In the genomic region with DNA sequence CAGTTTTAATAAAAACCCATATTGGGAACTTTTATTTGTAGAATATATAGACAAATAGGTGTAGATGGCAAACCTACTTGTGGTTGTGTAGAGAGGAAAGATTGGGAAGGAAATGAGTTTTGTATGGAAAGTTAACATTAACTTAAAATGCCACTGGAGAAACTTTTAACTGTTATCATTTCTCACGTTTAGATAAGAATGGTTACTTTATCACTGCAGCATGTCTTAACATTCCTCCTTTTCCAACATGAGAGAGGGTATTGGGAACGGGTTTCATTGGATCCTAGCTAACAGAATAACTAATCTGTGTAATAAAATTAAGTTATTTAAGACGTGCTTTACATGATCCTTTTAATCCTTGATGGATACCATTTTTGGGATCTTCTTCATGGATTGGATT, we compare ENCODE assay signal across 9 cellular contexts. TPM values are rescaled to one million over a fixed set of nuclear protein-coding genes. Genes with fewer than 3 reads are reported as not detected.
DNase-seq lines count a peak whose midpoint lies in the region; ATAC-seq, FAIRE-seq and TF ChIP-seq lines count a peak whose summit lies in the region.
"Had no signal": no experiment of that assay in that cellular context is flagged by ENCODE, and none has a peak within 500 bp of the region (broad histone marks: within the 10 kb centered on the region; RNA-seq: fewer than 3 reads in every experiment).

No MANE protein-coding gene starts in this region.

- ATAC-seq in activated T-cell treated with anti-CD3 and anti-CD28 coated beads, Interleukin-2, amount 50 U/mL, for 72 hours (replicated peaks in 1 of 2), result no peak
- no peak for ATAC-seq in GM18868 (IDR thresholded peaks at IDR 0.05; ENCODE audit: unreplicated experiment)
- no peak for ATAC-seq in HG02870 (IDR thresholded peaks at IDR 0.05; ENCODE audit: unreplicated experiment)

- peaks cover 66% of the 10 kb centered on the region for H3K79me2 ChIP-seq in keratinocyte (ENCODE audit: control insufficient read depth, insufficient read depth, low read length)

- DNase-seq in activated T-cell treated with anti-CD3 and anti-CD28 coated beads, Interleukin-2, amount 50 U/mL, for 72 hours, result no peak
- DNase-seq in activated T-cell treated with anti-CD3 and anti-CD28 coated beads for 4 hours (no peak), keratinocyte (ENCODE audit: low read depth, low spot score) (no peak), amygdala (lab: John Stamatoyannopoulos, UW) (no peak)
- DNase-seq: stimulated activated naive CD4-positive, alpha-beta T cell treated with Interleukin-2 at 50 U/mL for 16 hours had no signal

- no peaks in the 10 kb centered on the region for H3K9me1 ChIP-seq in keratinocyte (ENCODE audit: control insufficient read depth, extremely low read depth, insufficient read depth, low read length)

- no peaks in the 10 kb centered on the region for H3K27me3 ChIP-seq in keratinocyte (ENCODE audit: control insufficient read depth, extremely low read depth, insufficient read depth, low read length)
- H3K27me3 ChIP-seq in thymus (ENCODE audit: control insufficient read depth, insufficient read depth), result no peaks in the 10 kb centered on the region

- no peak for FAIRE-seq in keratinocyte (lab: Jason Lieb, UNC)

- H3K27ac ChIP-seq in keratinocyte (ENCODE audit: control insufficient read depth, insufficient read depth, low read length) (peak overlapping the region; percentile 97), thymus (ENCODE audit: low read depth) (no peak overlapping the region)

- H3K4me1 Mint-ChIP-seq in activated T-cell treated with anti-CD3 and anti-CD28 coated beads, Interleukin-2, amount 50 U/mL, for 72 hours (ENCODE audit: low read depth), result peaks cover 71% of the 10 kb centered on the region
- H3K4me1 Mint-ChIP-seq in activated naive CD8-positive, alpha-beta T cell (ENCODE audit: low read depth), result peaks cover 49% of the 10 kb centered on the region

- no peaks in the 10 kb centered on the region for H3K9me3 ChIP-seq in keratinocyte (ENCODE audit: control insufficient read depth, low read depth, low read length)
- no peaks in the 10 kb centered on the region for H3K9me3 ChIP-seq in thymus (ENCODE audit: control insufficient read depth)

- peak overlapping the region; percentile 97 for H3K4me3 Mint-ChIP-seq in activated T-cell treated with anti-CD3 and anti-CD28 coated beads, Interleukin-2, amount 50 U/mL, for 72 hours
- peak overlapping the region; percentile 91 for H3K4me3 Mint-ChIP-seq in activated naive CD8-positive, alpha-beta T cell

- H3K36me3 Mint-ChIP-seq in activated T-cell treated with anti-CD3 and anti-CD28 coated beads, Interleukin-2, amount 50 U/mL, for 72 hours (ENCODE audit: insufficient read depth in 2 of 2), result peaks cover 11 to 35% of the 10 kb centered on the region in 2 donors
- H3K36me3 Mint-ChIP-seq in activated naive CD8-positive, alpha-beta T cell, result peaks cover 12% of the 10 kb centered on the region

- H3K4me1 ChIP-seq in keratinocyte (ENCODE audit: control insufficient read depth, extremely low read depth, insufficient read depth, low read length), result peaks cover 26% of the 10 kb centered on the region
- peaks cover 7% of the 10 kb centered on the region for H3K4me1 ChIP-seq in thymus (ENCODE audit: control insufficient read depth, insufficient read depth, low read length)

- H2AFZ ChIP-seq in keratinocyte (ENCODE audit: control insufficient read depth, low read length), result no peak overlapping the region

- peak overlapping the region; percentile 97 for H3K9ac ChIP-seq in keratinocyte (ENCODE audit: control insufficient read depth, extremely low read depth, insufficient read depth, low read length)

- peak overlapping the region; percentile 98 for H3K27ac Mint-ChIP-seq in activated T-cell treated with anti-CD3 and anti-CD28 coated beads, Interleukin-2, amount 50 U/mL, for 72 hours
- H3K27ac Mint-ChIP-seq in activated naive CD8-positive, alpha-beta T cell, result peak overlapping the region; percentile 95

- TF ChIP-seq CTCF in keratinocyte (optimal IDR thresholded peaks at IDR 0.05 in 1 of 3, IDR thresholded peaks at IDR 0.05 in 1 of 3, conservative IDR thresholded peaks at IDR 0.05 in 1 of 3; ENCODE audit: extremely low read depth in 1 of 3, insufficient read depth in 2 of 3, low read length in 3 of 3), result no peak

- H3K27me3 Mint-ChIP-seq in activated T-cell treated with anti-CD3 and anti-CD28 coated beads, Interleukin-2, amount 50 U/mL, for 72 hours (ENCODE audit: low read depth), result no peaks in the 10 kb centered on the region
- H3K27me3 Mint-ChIP-seq in activated naive CD8-positive, alpha-beta T cell, result no peaks in the 10 kb centered on the region

- H3K4me2 ChIP-seq in keratinocyte (ENCODE audit: control insufficient read depth, extremely low read depth, insufficient read depth, low read depth, low read length), result peak overlapping the region; percentile 66

- H3K4me3 ChIP-seq in keratinocyte (ENCODE audit: control insufficient read depth in 2 of 3, extremely low read depth in 1 of 3, insufficient read depth in 2 of 3, low read depth in 1 of 3, low read length in 3 of 3) (peak overlapping the region; percentile 89 to 92 (median 91)), thymus (ENCODE audit: low read length) (peak overlapping the region; percentile 8)

- H4K20me1 ChIP-seq in keratinocyte (ENCODE audit: control insufficient read depth, extremely low read depth, insufficient read depth, low read length), result peaks cover 13% of the 10 kb centered on the region

- dilution Hi-C loops in keratinocyte (cut with MboI; ENCODE audit: extremely low pct_ligation_motif_present, low sequenced_read_pairs), result no loop called here

- H3K36me3 ChIP-seq in keratinocyte (ENCODE audit: control insufficient read depth in 2 of 2, extremely low read depth in 1 of 2, insufficient read depth in 2 of 2, low read length in 2 of 2) (peaks cover 2 to 7% of the 10 kb centered on the region in 2 experiments), thymus (ENCODE audit: control insufficient read depth, insufficient read depth) (peaks cover 4% of the 10 kb centered on the region)

- H3K9me3 Mint-ChIP-seq in activated T-cell treated with anti-CD3 and anti-CD28 coated beads, Interleukin-2, amount 50 U/mL, for 72 hours, result no peaks in the 10 kb centered on the region
- H3K9me3 Mint-ChIP-seq in activated naive CD8-positive, alpha-beta T cell (ENCODE audit: low read depth), result no peaks in the 10 kb centered on the region

- 38% methylated on average over 3 of the region's 3 CpGs for WGBS in thymus

RNA-seq across cellular contexts. Expression of a gene that starts 1.8 kb away (rescaled TPM):
- 100 to 1,000 TPM; 178 to 217 TPM for total RNA-seq in activated T-cell treated with anti-CD3 and anti-CD28 coated beads, Interleukin-2, amount 50 U/mL, for 72 hours
- polyA plus RNA-seq in keratinocyte (28.6 to 52.7 TPM (median 44.4 TPM) in 3 replicates), thymus (108 TPM)
- 198 TPM for polyA plus RNA-seq in keratinocyte (2011; ENCODE audit: low read depth)
- polyA plus RNA-seq in keratinocyte (2011; cell fraction: cytosol; rRNA removed), result 30.6 and 41.7 TPM in 2 replicates
- polyA plus RNA-seq in keratinocyte (2011; cell fraction: nucleus; rRNA removed), result 72.5 and 88.7 TPM in 2 replicates
- 42.2 and 47.9 TPM in 2 replicates for polyA plus RNA-seq in keratinocyte (2012; ENCODE audit: low replicate concordance)
- 14.9 to 30.8 TPM (median 15.9 TPM) in 3 replicates for polyA minus RNA-seq in keratinocyte
- 33.0 TPM for polyA minus RNA-seq in keratinocyte (2011; cell fraction: cytosol; rRNA and poly(A)+ RNA removed)
- polyA minus RNA-seq in keratinocyte (2011; cell fraction: nucleus; rRNA and poly(A)+ RNA removed), result 62.8 and 63.6 TPM in 2 replicates

RNA-seq across cellular contexts. Expression of a gene that starts 20.4 kb away (rescaled TPM):
- total RNA-seq in activated T-cell treated with anti-CD3 and anti-CD28 coated beads, Interleukin-2, amount 50 U/mL, for 72 hours, result 10 to 100 TPM in 1 of 2 donors, 1 to 10 TPM in 1; 7.8 to 15.9 TPM
- 7.1 to 7.8 TPM (median 7.4 TPM) in 3 replicates for polyA plus RNA-seq in keratinocyte
- polyA plus RNA-seq in keratinocyte (2011; ENCODE audit: low read depth), result 0.26 TPM
- polyA plus RNA-seq in keratinocyte (2011; cell fraction: cytosol; rRNA removed), result 4.8 and 6.0 TPM in 2 replicates
- polyA plus RNA-seq in keratinocyte (2011; cell fraction: nucleus; rRNA removed), result 5.9 and 6.9 TPM in 2 replicates
- 6.1 and 11.3 TPM in 2 replicates for polyA plus RNA-seq in keratinocyte (2012; ENCODE audit: low replicate concordance)
- 0.80 to 3.5 TPM (median 1.6 TPM) in 3 replicates for polyA minus RNA-seq in keratinocyte
- 4.4 TPM for polyA minus RNA-seq in keratinocyte (2011; cell fraction: cytosol; rRNA and poly(A)+ RNA removed)
- 0.95 and 2.1 TPM in 2 replicates for polyA minus RNA-seq in keratinocyte (2011; cell fraction: nucleus; rRNA and poly(A)+ RNA removed)
- 24.6 TPM for polyA plus RNA-seq in thymus
